26 cellular contexts compared by ENCODE assay signal in genomic region chr6:32779036-32779435, GRCh38. TPM values are rescaled to one million over a fixed set of nuclear protein-coding genes. Genes with fewer than 3 reads are reported as not detected.
DNase-seq lines count a peak whose midpoint lies in the region; ATAC-seq and TF ChIP-seq lines count a peak whose summit lies in the region.
"Had no signal": no experiment of that assay in that cellular context is flagged by ENCODE, and none has a peak within 500 bp of the region (broad histone marks: within the 10 kb centered on the region; RNA-seq: fewer than 3 reads in every experiment).

No MANE protein-coding gene starts in this region.

- no peak for TF ChIP-seq POLR2A in tibial nerve (IDR thresholded peaks at IDR 0.05)

- CTCF ChIA-PET in HEK293 (lab: Yijun Ruan, JAX): interaction anchor here (1.2 kb wide), 1 partner anchor 156 kb away, joined by 3 read pairs; no protein-coding TSS in a partner anchor

- intact Hi-C loops in lower lobe of right lung (cut with DNase I): no loop called here
- intact Hi-C loops in sciatic nerve (cut with DNase I): no loop called here

- no peak for TF ChIP-seq EP300 in tibial nerve (IDR thresholded peaks at IDR 0.05)

- DNase-seq in MV-4-11 (lab: John Stamatoyannopoulos, UW) (peak; percentile 11), lower lobe of right lung (no peak), sciatic nerve (ENCODE audit: low spot score) (no peak), tibial nerve (ENCODE audit: low spot score in 2 of 2) (no peak), H7 (no peak)
- DNase-seq: 8988T; ACHN; BE2C; C1 segment of cervical spinal cord; CD4-positive, alpha-beta memory T cell; CD4-positive, CD25-positive, alpha-beta regulatory T cell; CD8-positive, alpha-beta memory T cell; COR-L47; DMS 273 treated with DMSO at 0.1 percent for 48 hours; DMS153; DMS79; DND-41; EL; GDM1 had no signal

- H3K4me1 ChIP-seq in HEK293 (ENCODE audit: control insufficient read depth, insufficient read depth, low read length) (no peaks in the 10 kb centered on the region), lower lobe of right lung (peaks cover 4% of the 10 kb centered on the region), tibial nerve (no peaks in the 10 kb centered on the region)
- H3K4me1 ChIP-seq: BE2C, BLaER1 had no signal

- H3K27ac ChIP-seq in HEK293 (ENCODE audit: extremely low read depth, low read depth, low read length) (no peak overlapping the region), lower lobe of right lung (no peak overlapping the region), tibial nerve (no peak overlapping the region)
- H3K27ac ChIP-seq: BLaER1 had no signal

- H3K4me3 ChIP-seq in HEK293 (ENCODE audit: low read depth, low read length) (no peak overlapping the region), lower lobe of right lung (no peak overlapping the region), tibial nerve (no peak overlapping the region), H7 (ENCODE audit: insufficient read depth, low read depth, low read length) (no peak overlapping the region)
- H3K4me3 ChIP-seq: BLaER1, GM12878 had no signal

- H3K27me3 ChIP-seq in lower lobe of right lung (ENCODE audit: low read depth) (no peaks in the 10 kb centered on the region), tibial nerve (no peaks in the 10 kb centered on the region), H7 (ENCODE audit: control insufficient read depth, insufficient read depth, low read length) (no peaks in the 10 kb centered on the region)
- H3K27me3 ChIP-seq: BLaER1 had no signal

- POLR2A ChIA-PET in HEK293 (lab: Yijun Ruan, JAX): no interaction called here

- ATAC-seq in esophagus mucosa (peak; percentile 51), lower lobe of right lung (peak; percentile 47 to 63), sciatic nerve (no peak)
- ATAC-seq: GM12878 had no signal

- H3K9me3 ChIP-seq in HEK293 (ENCODE audit: control insufficient read depth, insufficient read depth, low read depth, low read length) (no peaks in the 10 kb centered on the region), lower lobe of right lung (no peaks in the 10 kb centered on the region), tibial nerve (no peaks in the 10 kb centered on the region)
- H3K9me3 ChIP-seq: BE2C, BLaER1 had no signal

- TF ChIP-seq CTCF in HEK293 (tag by site-specific recombination; IDR thresholded peaks at IDR 0.05) (no peak), lower lobe of right lung (IDR thresholded peaks at IDR 0.05) (no peak), tibial nerve (IDR thresholded peaks at IDR 0.05) (no peak)

- no peaks in the 10 kb centered on the region for H3K36me3 ChIP-seq in HEK293 (ENCODE audit: control insufficient read depth in 2 of 2, insufficient read depth in 1 of 2, low read length in 2 of 2)
- no peaks in the 10 kb centered on the region for H3K36me3 ChIP-seq in lower lobe of right lung
- H3K36me3 ChIP-seq in tibial nerve: no peaks in the 10 kb centered on the region
- H3K36me3 ChIP-seq in H7 (replicated peaks; ENCODE audit: control insufficient read depth, insufficient read depth, low read length): no peaks in the 10 kb centered on the region
- H3K36me3 ChIP-seq: BE2C, BLaER1 had no signal

TF ChIP-seq in HEK293, 187 proteins besides CTCF, POLR2A, EP300 and RAD21:
- TF ChIP-seq FEZF1 (tag by site-specific recombination; IDR thresholded peaks at IDR 0.05) (no peak), ZNF585B (tag by site-specific recombination; IDR thresholded peaks at IDR 0.05) (peak; percentile 81)

RNA-seq across cellular contexts. Expression of gene HLA-DQB2, which starts 15.7 kb away (rescaled TPM):
- total RNA-seq in esophagus mucosa (0.64 TPM), lower lobe of right lung (74.8 TPM), sciatic nerve (13.6 TPM), tibial nerve (1 to 10 TPM in 3 of 4 donors, not detected in 1; 1.5 to 3.5 (median 2.0) TPM)
- total RNA-seq in H7 (2014; rRNA removed; shearing (Covaris generic)): not detected in 2 replicates
- total RNA-seq: A673; CD4-positive, alpha-beta memory T cell; Daoy; G401 had no signal

RNA-seq across cellular contexts. Expression of gene HLA-DOB, which starts 37.8 kb away (rescaled TPM):
- total RNA-seq in esophagus mucosa (0.52 TPM), lower lobe of right lung (0.95 TPM), sciatic nerve (1.8 TPM), tibial nerve (1 to 10 TPM in 2 of 4 donors, not detected in 2; 2.1 to 3.5 TPM)
- not detected in 2 replicates for total RNA-seq in H7 (2014; rRNA removed; shearing (Covaris generic))
- total RNA-seq: G401 had no signal

RNA-seq across cellular contexts. Expression of gene HLA-DQA2, which starts 37.8 kb away (rescaled TPM):
- total RNA-seq in esophagus mucosa (0.80 TPM), lower lobe of right lung (68.0 TPM), sciatic nerve (10.2 TPM), tibial nerve (1 to 10 TPM in 1 of 4 donors, under 1 TPM in 2, not detected in 1; 0.63 to 1.8 (median 0.98) TPM)
- total RNA-seq in H7 (2014; rRNA removed; shearing (Covaris generic)): not detected in 2 replicates
- total RNA-seq: A673; CD4-positive, alpha-beta memory T cell; Daoy; G401 had no signal

RNA-seq across cellular contexts. Expression of gene TAP2, which starts 59.5 kb away (rescaled TPM):
- 23.1 TPM for total RNA-seq in esophagus mucosa
- total RNA-seq in lower lobe of right lung: 81.8 TPM
- total RNA-seq in sciatic nerve: 26.3 TPM
- total RNA-seq in tibial nerve: 10 to 100 TPM; 14.1 to 21.9 (median 19.8) TPM
- total RNA-seq in H7 (2014; rRNA removed; shearing (Covaris generic)): 1.1 and 2.7 TPM in 2 replicates
